In the genomic region with DNA sequence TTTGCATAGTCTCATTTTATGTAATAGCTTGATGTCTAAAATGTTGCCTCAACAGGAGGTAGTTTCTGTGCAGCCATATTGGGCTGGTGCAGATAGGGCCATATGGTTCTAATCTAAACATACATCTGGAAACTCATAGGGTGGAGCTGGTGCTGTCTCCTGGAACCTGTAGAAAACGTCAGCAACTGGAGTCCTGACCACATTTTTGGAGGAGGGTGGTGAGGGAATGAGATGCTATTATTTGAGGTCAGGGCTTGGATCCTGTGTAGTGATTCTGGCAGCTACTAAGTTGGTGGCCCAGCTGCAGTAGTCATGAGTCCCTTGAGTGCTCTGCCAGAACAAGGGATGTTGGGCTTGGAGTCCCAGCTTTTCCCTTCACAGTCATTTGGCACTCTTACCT, we compare ENCODE assay signal across 2 cellular contexts.
TF ChIP-seq lines count a peak whose summit lies in the region.

No MANE protein-coding gene starts in this region.

TF ChIP-seq in IMR-90, 13 proteins besides CTCF, POLR2A, EP300 and RAD21:
- TF ChIP-seq, protein P1, sequence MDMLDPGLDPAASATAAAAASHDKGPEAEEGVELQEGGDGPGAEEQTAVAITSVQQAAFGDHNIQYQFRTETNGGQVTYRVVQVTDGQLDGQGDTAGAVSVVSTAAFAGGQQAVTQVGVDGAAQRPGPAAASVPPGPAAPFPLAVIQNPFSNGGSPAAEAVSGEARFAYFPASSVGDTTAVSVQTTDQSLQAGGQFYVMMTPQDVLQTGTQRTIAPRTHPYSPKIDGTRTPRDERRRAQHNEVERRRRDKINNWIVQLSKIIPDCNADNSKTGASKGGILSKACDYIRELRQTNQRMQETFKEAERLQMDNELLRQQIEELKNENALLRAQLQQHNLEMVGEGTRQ (IDR thresholded peaks at IDR 0.05; ENCODE audit: low read depth, low read length) = no peak
- TF ChIP-seq NFE2L2 (IDR thresholded peaks at IDR 0.05; ENCODE audit: low read depth, low read length) (no peak), MAZ (IDR thresholded peaks at IDR 0.05; ENCODE audit: borderline replicate concordance, low read depth, low read length) (no peak), SMC3 (IDR thresholded peaks at IDR 0.05; ENCODE audit: low read depth, low read length) (no peak), BHLHE40 (IDR thresholded peaks at IDR 0.05; ENCODE audit: low read depth, low read length) (no peak), MXI1 (IDR thresholded peaks at IDR 0.05; ENCODE audit: borderline replicate concordance, low read depth, low read length) (no peak), RFX5 (IDR thresholded peaks at IDR 0.05; ENCODE audit: low read depth, low read length) (no peak), RCOR1 (IDR thresholded peaks at IDR 0.05; ENCODE audit: insufficient replicate concordance, low read length) (no peak), CEBPB (IDR thresholded peaks at IDR 0.05; ENCODE audit: low read depth, low read length) (no peak), MAFK (IDR thresholded peaks at IDR 0.05; ENCODE audit: low read depth, low read length) (no peak), CHD1 (IDR thresholded peaks at IDR 0.05; ENCODE audit: low read depth, low read length) (no peak), FOS (IDR thresholded peaks at IDR 0.05; ENCODE audit: low read depth, low read length) (no peak)
- TF ChIP-seq, protein P2, sequence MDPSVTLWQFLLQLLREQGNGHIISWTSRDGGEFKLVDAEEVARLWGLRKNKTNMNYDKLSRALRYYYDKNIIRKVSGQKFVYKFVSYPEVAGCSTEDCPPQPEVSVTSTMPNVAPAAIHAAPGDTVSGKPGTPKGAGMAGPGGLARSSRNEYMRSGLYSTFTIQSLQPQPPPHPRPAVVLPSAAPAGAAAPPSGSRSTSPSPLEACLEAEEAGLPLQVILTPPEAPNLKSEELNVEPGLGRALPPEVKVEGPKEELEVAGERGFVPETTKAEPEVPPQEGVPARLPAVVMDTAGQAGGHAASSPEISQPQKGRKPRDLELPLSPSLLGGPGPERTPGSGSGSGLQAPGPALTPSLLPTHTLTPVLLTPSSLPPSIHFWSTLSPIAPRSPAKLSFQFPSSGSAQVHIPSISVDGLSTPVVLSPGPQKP (IDR thresholded peaks at IDR 0.05; ENCODE audit: borderline replicate concordance, low read depth, low read length) = no peak
TF ChIP-seq in IMR-90: peak in this region for 0.

TF ChIP-seq in GM12878, 131 proteins besides CTCF, POLR2A, EP300 and RAD21:
- no peak for TF ChIP-seq HDAC6 (IDR thresholded peaks at IDR 0.05; ENCODE audit: unreplicated experiment)
- no peak for TF ChIP-seq GATAD2B (conservative IDR thresholded peaks at IDR 0.05; ENCODE audit: low read depth)
- TF ChIP-seq DPF2 (IDR thresholded peaks at IDR 0.05) = no peak
- TF ChIP-seq SUPT20H (IDR thresholded peaks at IDR 0.05; ENCODE audit: borderline replicate concordance, control insufficient read depth, low read depth, low read length) = no peak
- TF ChIP-seq RCOR1 (conservative IDR thresholded peaks at IDR 0.05; ENCODE audit: low read depth, low read length) = no peak
- no peak for TF ChIP-seq SMC3 (IDR thresholded peaks at IDR 0.05; ENCODE audit: borderline replicate concordance, low read length)
- no peak for TF ChIP-seq YBX1 (IDR thresholded peaks at IDR 0.05)
- TF ChIP-seq, protein P3, sequence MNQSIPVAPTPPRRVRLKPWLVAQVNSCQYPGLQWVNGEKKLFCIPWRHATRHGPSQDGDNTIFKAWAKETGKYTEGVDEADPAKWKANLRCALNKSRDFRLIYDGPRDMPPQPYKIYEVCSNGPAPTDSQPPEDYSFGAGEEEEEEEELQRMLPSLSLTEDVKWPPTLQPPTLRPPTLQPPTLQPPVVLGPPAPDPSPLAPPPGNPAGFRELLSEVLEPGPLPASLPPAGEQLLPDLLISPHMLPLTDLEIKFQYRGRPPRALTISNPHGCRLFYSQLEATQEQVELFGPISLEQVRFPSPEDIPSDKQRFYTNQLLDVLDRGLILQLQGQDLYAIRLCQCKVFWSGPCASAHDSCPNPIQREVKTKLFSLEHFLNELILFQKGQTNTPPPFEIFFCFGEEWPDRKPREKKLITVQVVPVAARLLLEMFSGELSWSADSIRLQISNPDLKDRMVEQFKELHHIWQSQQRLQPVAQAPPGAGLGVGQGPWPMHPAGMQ (IDR thresholded peaks at IDR 0.05; ENCODE audit: borderline replicate concordance) = no peak
- TF ChIP-seq, protein P4, sequence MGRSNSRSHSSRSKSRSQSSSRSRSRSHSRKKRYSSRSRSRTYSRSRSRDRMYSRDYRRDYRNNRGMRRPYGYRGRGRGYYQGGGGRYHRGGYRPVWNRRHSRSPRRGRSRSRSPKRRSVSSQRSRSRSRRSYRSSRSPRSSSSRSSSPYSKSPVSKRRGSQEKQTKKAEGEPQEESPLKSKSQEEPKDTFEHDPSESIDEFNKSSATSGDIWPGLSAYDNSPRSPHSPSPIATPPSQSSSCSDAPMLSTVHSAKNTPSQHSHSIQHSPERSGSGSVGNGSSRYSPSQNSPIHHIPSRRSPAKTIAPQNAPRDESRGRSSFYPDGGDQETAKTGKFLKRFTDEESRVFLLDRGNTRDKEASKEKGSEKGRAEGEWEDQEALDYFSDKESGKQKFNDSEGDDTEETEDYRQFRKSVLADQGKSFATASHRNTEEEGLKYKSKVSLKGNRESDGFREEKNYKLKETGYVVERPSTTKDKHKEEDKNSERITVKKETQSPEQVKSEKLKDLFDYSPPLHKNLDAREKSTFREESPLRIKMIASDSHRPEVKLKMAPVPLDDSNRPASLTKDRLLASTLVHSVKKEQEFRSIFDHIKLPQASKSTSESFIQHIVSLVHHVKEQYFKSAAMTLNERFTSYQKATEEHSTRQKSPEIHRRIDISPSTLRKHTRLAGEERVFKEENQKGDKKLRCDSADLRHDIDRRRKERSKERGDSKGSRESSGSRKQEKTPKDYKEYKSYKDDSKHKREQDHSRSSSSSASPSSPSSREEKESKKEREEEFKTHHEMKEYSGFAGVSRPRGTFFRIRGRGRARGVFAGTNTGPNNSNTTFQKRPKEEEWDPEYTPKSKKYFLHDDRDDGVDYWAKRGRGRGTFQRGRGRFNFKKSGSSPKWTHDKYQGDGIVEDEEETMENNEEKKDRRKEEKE (IDR thresholded peaks at IDR 0.05) = no peak
- no peak for TF ChIP-seq NR2C1 (IDR thresholded peaks at IDR 0.05)
- no peak for TF ChIP-seq ZZZ3 (IDR thresholded peaks at IDR 0.05; ENCODE audit: control insufficient read depth, insufficient read length, low read depth)
- no peak for TF ChIP-seq FOXM1 (IDR thresholded peaks at IDR 0.05; ENCODE audit: low read depth, low read length)
- no peak for TF ChIP-seq CBX3 (IDR thresholded peaks at IDR 0.05; ENCODE audit: borderline replicate concordance, low read depth)
- TF ChIP-seq, protein P5, sequence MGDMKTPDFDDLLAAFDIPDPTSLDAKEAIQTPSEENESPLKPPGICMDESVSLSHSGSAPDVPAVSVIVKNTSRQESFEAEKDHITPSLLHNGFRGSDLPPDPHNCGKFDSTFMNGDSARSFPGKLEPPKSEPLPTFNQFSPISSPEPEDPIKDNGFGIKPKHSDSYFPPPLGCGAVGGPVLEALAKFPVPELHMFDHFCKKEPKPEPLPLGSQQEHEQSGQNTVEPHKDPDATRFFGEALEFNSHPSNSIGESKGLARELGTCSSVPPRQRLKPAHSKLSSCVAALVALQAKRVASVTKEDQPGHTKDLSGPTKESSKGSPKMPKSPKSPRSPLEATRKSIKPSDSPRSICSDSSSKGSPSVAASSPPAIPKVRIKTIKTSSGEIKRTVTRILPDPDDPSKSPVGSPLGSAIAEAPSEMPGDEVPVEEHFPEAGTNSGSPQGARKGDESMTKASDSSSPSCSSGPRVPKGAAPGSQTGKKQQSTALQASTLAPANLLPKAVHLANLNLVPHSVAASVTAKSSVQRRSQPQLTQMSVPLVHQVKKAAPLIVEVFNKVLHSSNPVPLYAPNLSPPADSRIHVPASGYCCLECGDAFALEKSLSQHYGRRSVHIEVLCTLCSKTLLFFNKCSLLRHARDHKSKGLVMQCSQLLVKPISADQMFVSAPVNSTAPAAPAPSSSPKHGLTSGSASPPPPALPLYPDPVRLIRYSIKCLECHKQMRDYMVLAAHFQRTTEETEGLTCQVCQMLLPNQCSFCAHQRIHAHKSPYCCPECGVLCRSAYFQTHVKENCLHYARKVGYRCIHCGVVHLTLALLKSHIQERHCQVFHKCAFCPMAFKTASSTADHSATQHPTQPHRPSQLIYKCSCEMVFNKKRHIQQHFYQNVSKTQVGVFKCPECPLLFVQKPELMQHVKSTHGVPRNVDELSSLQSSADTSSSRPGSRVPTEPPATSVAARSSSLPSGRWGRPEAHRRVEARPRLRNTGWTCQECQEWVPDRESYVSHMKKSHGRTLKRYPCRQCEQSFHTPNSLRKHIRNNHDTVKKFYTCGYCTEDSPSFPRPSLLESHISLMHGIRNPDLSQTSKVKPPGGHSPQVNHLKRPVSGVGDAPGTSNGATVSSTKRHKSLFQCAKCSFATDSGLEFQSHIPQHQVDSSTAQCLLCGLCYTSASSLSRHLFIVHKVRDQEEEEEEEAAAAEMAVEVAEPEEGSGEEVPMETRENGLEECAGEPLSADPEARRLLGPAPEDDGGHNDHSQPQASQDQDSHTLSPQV (IDR thresholded peaks at IDR 0.05) = no peak
- no peak for TF ChIP-seq MEF2B (IDR thresholded peaks at IDR 0.05; ENCODE audit: partially characterized antibody, poor library complexity, severe bottlenecking)
